1 cellular context compared by ENCODE assay signal in genomic region chr2:234623521-234623991, GRCh38.
TF ChIP-seq lines count a peak whose summit lies in the region.

No MANE protein-coding gene starts in this region.

TF ChIP-seq in H1, 55 proteins besides CTCF, POLR2A, EP300 and RAD21:
- no peak for TF ChIP-seq CHD7 (IDR thresholded peaks at IDR 0.05; ENCODE audit: insufficient replicate concordance, low read length)
- no peak for TF ChIP-seq BRCA1 (IDR thresholded peaks at IDR 0.05; ENCODE audit: low read depth, low read length)
- TF ChIP-seq TBP (IDR thresholded peaks at IDR 0.05; ENCODE audit: low read depth, low read length): no peak
- TF ChIP-seq NANOG (IDR thresholded peaks at IDR 0.05; ENCODE audit: insufficient read depth, low read depth, low read length, poor library complexity, severe bottlenecking): no peak
- TF ChIP-seq SP4 (IDR thresholded peaks at IDR 0.05; ENCODE audit: low read length): no peak
- no peak for TF ChIP-seq CTBP2 (IDR thresholded peaks at IDR 0.05; ENCODE audit: borderline replicate concordance, insufficient read depth, insufficient read length, low read length)
- no peak for TF ChIP-seq SP2 (IDR thresholded peaks at IDR 0.05; ENCODE audit: low read length)
- TF ChIP-seq SUZ12 (IDR thresholded peaks at IDR 0.05; ENCODE audit: low read length): no peak
- no peak for TF ChIP-seq POU5F1 (IDR thresholded peaks at IDR 0.05; ENCODE audit: low read depth, low read length)
- no peak for TF ChIP-seq YY1 (IDR thresholded peaks at IDR 0.05; ENCODE audit: low read depth, low read length)
- TF ChIP-seq GABPA (IDR thresholded peaks at IDR 0.05; ENCODE audit: borderline replicate concordance, insufficient read depth, low read length): no peak
- TF ChIP-seq SIRT6 (IDR thresholded peaks at IDR 0.05; ENCODE audit: low read length): no peak
- TF ChIP-seq, protein P1, sequence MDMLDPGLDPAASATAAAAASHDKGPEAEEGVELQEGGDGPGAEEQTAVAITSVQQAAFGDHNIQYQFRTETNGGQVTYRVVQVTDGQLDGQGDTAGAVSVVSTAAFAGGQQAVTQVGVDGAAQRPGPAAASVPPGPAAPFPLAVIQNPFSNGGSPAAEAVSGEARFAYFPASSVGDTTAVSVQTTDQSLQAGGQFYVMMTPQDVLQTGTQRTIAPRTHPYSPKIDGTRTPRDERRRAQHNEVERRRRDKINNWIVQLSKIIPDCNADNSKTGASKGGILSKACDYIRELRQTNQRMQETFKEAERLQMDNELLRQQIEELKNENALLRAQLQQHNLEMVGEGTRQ (IDR thresholded peaks at IDR 0.05; ENCODE audit: low read length): no peak
- no peak for TF ChIP-seq ZNF274 (IDR thresholded peaks at IDR 0.05; ENCODE audit: borderline replicate concordance, extremely low read depth, low read length)
- no peak for TF ChIP-seq RNF2 (IDR thresholded peaks at IDR 0.05; ENCODE audit: borderline replicate concordance, low read depth, low read length, missing control alignments, poor library complexity, severe bottlenecking)
